In the genomic region with DNA sequence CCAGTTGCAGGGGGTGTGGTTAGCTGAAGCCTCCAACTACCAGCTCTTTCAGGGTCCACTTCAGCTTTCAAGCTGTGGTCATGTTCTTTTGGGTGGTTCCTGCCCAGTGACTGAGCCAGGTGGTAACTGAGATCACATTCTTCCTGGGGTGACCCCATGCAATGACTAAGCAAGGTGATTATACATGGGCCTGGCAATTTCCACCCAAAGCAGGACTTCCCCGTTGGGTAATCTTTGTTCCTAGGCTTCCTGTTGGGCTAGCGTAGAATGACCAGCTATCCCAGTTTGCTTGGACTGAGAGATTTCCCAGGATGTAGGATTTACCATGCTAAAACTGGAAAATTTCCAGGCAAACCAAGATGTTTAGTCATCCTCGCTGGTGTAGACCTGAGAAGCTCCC, we compare ENCODE assay signal across 27 cellular contexts. TPM values are rescaled to one million over a fixed set of nuclear protein-coding genes. Genes with fewer than 3 reads are reported as not detected.
"Had no signal": no experiment of that assay in that cellular context is flagged by ENCODE, and none has a peak within 500 bp of the region (broad histone marks: within the 10 kb centered on the region; RNA-seq: fewer than 3 reads in every experiment).

No MANE protein-coding gene starts in this region.

- DNase-seq: activated CD4-positive, alpha-beta T cell treated with anti-CD3 and anti-CD28 coated beads, Interleukin-2, amount 50 U/mL, for 1 hour; activated CD8-positive, alpha-beta memory T cell treated with anti-CD3 and anti-CD28 coated beads for 24 hours; activated naive CD4-positive, alpha-beta T cell treated with Interleukin-2 at 50 U/mL for 16 hours; activated naive CD8-positive, alpha-beta T cell treated with anti-CD3 and anti-CD28 coated beads, Interleukin-2, amount 50 U/mL, for 24 hours; dermis blood vessel endothelial cell; hypothalamus; left colon; lower lobe of right lung; midbrain; psoas muscle; right lobe of liver; stimulated activated CD4-positive, alpha-beta T cell treated with anti-CD3 and anti-CD28 coated beads, Interleukin-4, amount 100 ng/mL, for 4 hours; stimulated activated CD8-positive, alpha-beta memory T cell treated with anti-CD3 and anti-CD28 coated beads, Interleukin-4, amount 100 ng/mL, for 48 hours; stimulated activated naive CD4-positive, alpha-beta T cell treated with Interleukin-2 at 50 U/mL for 16 hours; substantia nigra; T-helper 2 cell had no signal

- H3K4me3 Mint-ChIP-seq: activated naive CD8-positive, alpha-beta T cell treated with anti-CD3 and anti-CD28 coated beads, Interleukin-2, amount 50 U/mL, for 24 hours; activated T-helper 1 cell treated with anti-CD3 and anti-CD28 coated beads, Interleukin-12 subunit alpha, Interleukin-12 subunit beta, Interleukin-2, Interleukin-4 antibody, amounts not matched to agents 30 ng/mL and 10 ng/mL and 1 ng/mL, durations not matched to agents 14 hours and 24 hours and 36 hours had no signal

- H3K27ac Mint-ChIP-seq: activated naive CD8-positive, alpha-beta T cell treated with anti-CD3 and anti-CD28 coated beads, Interleukin-2, amount 50 U/mL, for 24 hours; activated T-helper 1 cell treated with anti-CD3 and anti-CD28 coated beads, Interleukin-12 subunit alpha, Interleukin-12 subunit beta, Interleukin-2, Interleukin-4 antibody, amounts not matched to agents 30 ng/mL and 10 ng/mL and 1 ng/mL, durations not matched to agents 14 hours and 24 hours and 36 hours had no signal

- H3K27me3 ChIP-seq: ascending aorta, right lobe of liver, tibial nerve, vagina had no signal

- H3K36me3 ChIP-seq: ascending aorta, lower lobe of right lung, right lobe of liver, tibial nerve, vagina had no signal

- H3K4me1 ChIP-seq: ascending aorta, lower lobe of right lung, psoas muscle, right lobe of liver, tibial nerve, vagina had no signal

- H3K4me1 Mint-ChIP-seq: activated naive CD8-positive, alpha-beta T cell treated with anti-CD3 and anti-CD28 coated beads, Interleukin-2, amount 50 U/mL, for 24 hours had no signal

- H3K9me3 Mint-ChIP-seq: activated T-helper 1 cell treated with anti-CD3 and anti-CD28 coated beads, Interleukin-12 subunit alpha, Interleukin-12 subunit beta, Interleukin-2, Interleukin-4 antibody, amounts not matched to agents 30 ng/mL and 10 ng/mL and 1 ng/mL, durations not matched to agents 14 hours and 24 hours and 36 hours had no signal

- H3K4me3 ChIP-seq: ascending aorta, lower lobe of right lung, psoas muscle, right lobe of liver, smooth muscle cell, tibial nerve, vagina had no signal

- H3K27ac ChIP-seq: ascending aorta, lower lobe of right lung, psoas muscle, right lobe of liver, tibial nerve, vagina had no signal

- ATAC-seq: activated CD4-positive, CD25-positive, alpha-beta regulatory T cell treated with anti-CD3 and anti-CD28 coated beads, Interleukin-2, amount 50 U/mL, for 24 hours; activated naive CD8-positive, alpha-beta T cell treated with anti-CD3 and anti-CD28 coated beads, Interleukin-2, amount 50 U/mL, for 24 hours; esophagus mucosa; left colon; lower lobe of right lung; psoas muscle; right lobe of liver had no signal

- H3K9me3 ChIP-seq: ascending aorta, lower lobe of right lung, psoas muscle, right lobe of liver, tibial nerve, vagina had no signal

RNA-seq across cellular contexts. Expression of a gene that starts 18.4 kb away (rescaled TPM):
- total RNA-seq: activated T-helper 1 cell treated with anti-CD3 and anti-CD28 coated beads, Interleukin-12 subunit alpha, Interleukin-12 subunit beta, Interleukin-2, Interleukin-4 antibody, amounts not matched to agents 30 ng/mL and 10 ng/mL and 1 ng/mL, durations not matched to agents 14 hours and 24 hours and 36 hours; ascending aorta; chondrocyte; dermis blood vessel endothelial cell; esophagus mucosa; left colon; lower lobe of right lung; myocyte; osteocyte; right lobe of liver; smooth muscle cell; tibial nerve; vagina had no signal

RNA-seq across cellular contexts. Expression of a gene that starts 25.5 kb away (rescaled TPM):
- total RNA-seq: activated T-helper 1 cell treated with anti-CD3 and anti-CD28 coated beads, Interleukin-12 subunit alpha, Interleukin-12 subunit beta, Interleukin-2, Interleukin-4 antibody, amounts not matched to agents 30 ng/mL and 10 ng/mL and 1 ng/mL, durations not matched to agents 14 hours and 24 hours and 36 hours; dermis blood vessel endothelial cell; esophagus mucosa; right lobe of liver; tibial nerve; vagina had no signal
- polyA plus RNA-seq: neural cell had no signal
